1 cellular context compared by ENCODE assay signal in genomic region chr7:18896343-18896975, GRCh38.
TF ChIP-seq lines count a peak whose summit lies in the region.

No MANE protein-coding gene starts in this region.

TF ChIP-seq in IMR-90, 13 proteins besides CTCF, POLR2A, EP300 and RAD21 (continued from another document):
- no peak for TF ChIP-seq USF2 (IDR thresholded peaks at IDR 0.05; ENCODE audit: low read depth, low read length)
